10 cellular contexts compared by ENCODE assay signal in genomic region chr17:77142689-77143088, GRCh38. TPM values are rescaled to one million over a fixed set of nuclear protein-coding genes. Genes with fewer than 3 reads are reported as not detected.
A peak's percentile ranks its signal among the peaks of the same experiment; 100 is the strongest.
DNase-seq lines count a peak whose midpoint lies in the region; ATAC-seq and TF ChIP-seq lines count a peak whose summit lies in the region.
"Had no signal": no experiment of that assay in that cellular context is flagged by ENCODE, and none has a peak within 500 bp of the region (broad histone marks: within the 10 kb centered on the region; RNA-seq: fewer than 3 reads in every experiment).

No MANE protein-coding gene starts in this region.

- H4K20me1 ChIP-seq in hepatocyte (ENCODE audit: insufficient read depth, poor library complexity, severe bottlenecking): no peaks in the 10 kb centered on the region

- WGBS in hepatocyte (ENCODE audit: low lambda C conversion rate, missing lambda C conversion rate): 89% methylated on average over 8 of the region's 8 CpGs

- H3K9me2 ChIP-seq in hepatocyte (replicated peaks; ENCODE audit: insufficient read depth): no peaks in the 10 kb centered on the region

- no peak overlapping the region for H2AFZ ChIP-seq in hepatocyte

- H3K27ac ChIP-seq in VCaP: peak overlapping the region; percentile 93
- H3K27ac ChIP-seq in hepatocyte: no peak overlapping the region

- peak overlapping the region; percentile 90 to 93 for H3K4me3 Mint-ChIP-seq in stimulated activated naive CD8-positive, alpha-beta T cell treated with anti-CD3 and anti-CD28 coated beads, Interleukin-15, amount 100 ng/mL, for 72 hours

- H3K9me3 Mint-ChIP-seq in stimulated activated naive CD8-positive, alpha-beta T cell treated with anti-CD3 and anti-CD28 coated beads, Interleukin-15, amount 100 ng/mL, for 72 hours: peaks cover 4 to 5% of the 10 kb centered on the region in 2 donors

- H3K79me2 ChIP-seq in hepatocyte: peaks cover 47% of the 10 kb centered on the region

- no peak overlapping the region for H3K4me3 ChIP-seq in hepatocyte

- H3K27me3 ChIP-seq in hepatocyte: no peaks in the 10 kb centered on the region

- no peak for ATAC-seq in stimulated activated naive CD8-positive, alpha-beta T cell treated with anti-CD3 and anti-CD28 coated beads, Interleukin-15, amount 100 ng/mL, for 72 hours
- no peak for ATAC-seq in GM21737 (IDR thresholded peaks at IDR 0.05; ENCODE audit: unreplicated experiment)

- no peaks in the 10 kb centered on the region for H3K36me3 ChIP-seq in hepatocyte (replicated peaks; ENCODE audit: insufficient read depth, low read depth)

- no peak overlapping the region for H3K27ac Mint-ChIP-seq in stimulated activated naive CD8-positive, alpha-beta T cell treated with anti-CD3 and anti-CD28 coated beads, Interleukin-15, amount 100 ng/mL, for 72 hours

- peak overlapping the region; percentile 71 for H3K4me2 ChIP-seq in hepatocyte

- peaks cover 73% of the 10 kb centered on the region for H3K4me1 Mint-ChIP-seq in stimulated activated naive CD8-positive, alpha-beta T cell treated with anti-CD3 and anti-CD28 coated beads, Interleukin-15, amount 100 ng/mL, for 72 hours

- TF ChIP-seq CTCF in VCaP (conservative IDR thresholded peaks at IDR 0.05) (no peak), hepatocyte (IDR thresholded peaks at IDR 0.05; ENCODE audit: poor library complexity) (no peak)

- H3K4me1 ChIP-seq in hepatocyte (ENCODE audit: insufficient read depth): peaks cover 41% of the 10 kb centered on the region

- no peaks in the 10 kb centered on the region for H3K9me3 ChIP-seq in hepatocyte (ENCODE audit: low read depth)

- H3K27me3 Mint-ChIP-seq in stimulated activated naive CD8-positive, alpha-beta T cell treated with anti-CD3 and anti-CD28 coated beads, Interleukin-15, amount 100 ng/mL, for 72 hours: no peaks in the 10 kb centered on the region

- peak; percentile 64 for DNase-seq in NCI-H2171 treated with DMSO at 0.1 percent for 48 hours (lab: John Stamatoyannopoulos, UW)
- no peak for DNase-seq in NCI-H2171 (lab: John Stamatoyannopoulos, UW)
- DNase-seq in hepatocyte (ENCODE audit: low spot score): no peak
- no peak for DNase-seq in stimulated activated naive CD8-positive, alpha-beta T cell treated with anti-CD3 and anti-CD28 coated beads, Interleukin-15, amount 100 ng/mL, for 72 hours
- no peak for DNase-seq in NCI-H82 treated with DMSO at 0.1 percent for 48 hours (lab: John Stamatoyannopoulos, UW; ENCODE audit: unreplicated experiment)
- no peak for DNase-seq in GM19238 (ENCODE audit: insufficient read length, low spot score)
- DNase-seq: foreskin melanocyte, NCI-H446 treated with DMSO at 0.1 percent for 48 hours had no signal

RNA-seq across cellular contexts. Expression of gene SEC14L1, which starts 1.9 kb away (rescaled TPM):
- 35.3 and 52.9 TPM in 2 replicates for total RNA-seq in hepatocyte
- 70.8 and 71.4 TPM in 2 replicates for polyA plus RNA-seq in hepatocyte
